16 cellular contexts compared by ENCODE assay signal in genomic region chr4:173507471-173508385, GRCh38. TPM values are rescaled to one million over a fixed set of nuclear protein-coding genes. Genes with fewer than 3 reads are reported as not detected.
A peak's percentile ranks its signal among the peaks of the same experiment; 100 is the strongest.
DNase-seq lines count a peak whose midpoint lies in the region; ATAC-seq and TF ChIP-seq lines count a peak whose summit lies in the region.
"Had no signal": no experiment of that assay in that cellular context is flagged by ENCODE, and none has a peak within 500 bp of the region (broad histone marks: within the 10 kb centered on the region; RNA-seq: fewer than 3 reads in every experiment).

No MANE protein-coding gene starts in this region.

- H3K27me3 Mint-ChIP-seq in CD8-positive, alpha-beta T cell (ENCODE audit: low read depth) = peaks cover 75% of the 10 kb centered on the region
- H3K27me3 Mint-ChIP-seq in IgD-negative memory B cell = peaks cover 88% of the 10 kb centered on the region
- H3K27me3 Mint-ChIP-seq in endothelial cell (ENCODE audit: unreplicated experiment) = peaks cover 37% of the 10 kb centered on the region
- peaks cover 55 to 65% of the 10 kb centered on the region in 2 donors for H3K27me3 Mint-ChIP-seq in natural killer cell treated with Interleukin-12 subunit alpha and Interleukin-12 subunit beta and Interleukin-15 and Interleukin-18, amount 100 ng/mL, for 72 hours

- H3K27me3 ChIP-seq in CD8-positive, alpha-beta T cell (ENCODE audit: insufficient read depth, low read length) = peaks cover 55% of the 10 kb centered on the region
- peaks cover 52% of the 10 kb centered on the region for H3K27me3 ChIP-seq in gastroesophageal sphincter

- TF ChIP-seq CTCF in CD8-positive, alpha-beta T cell (IDR thresholded peaks at IDR 0.05) = no peak
- TF ChIP-seq CTCF in endothelial cell (IDR thresholded peaks at IDR 0.05; ENCODE audit: unreplicated experiment) (no peak), gastroesophageal sphincter (IDR thresholded peaks at IDR 0.05) (no peak)

- no peaks in the 10 kb centered on the region for H3K36me3 Mint-ChIP-seq in CD8-positive, alpha-beta T cell
- H3K36me3 Mint-ChIP-seq in IgD-negative memory B cell (peaks cover 1% of the 10 kb centered on the region), endothelial cell (ENCODE audit: low read depth, unreplicated experiment) (no peaks in the 10 kb centered on the region)
- no peaks in the 10 kb centered on the region for H3K36me3 Mint-ChIP-seq in natural killer cell treated with Interleukin-12 subunit alpha and Interleukin-12 subunit beta and Interleukin-15 and Interleukin-18, amount 100 ng/mL, for 72 hours

- no peak for TF ChIP-seq EP300 in gastroesophageal sphincter (IDR thresholded peaks at IDR 0.05)

- H3K9me3 ChIP-seq in CD8-positive, alpha-beta T cell (ENCODE audit: low read length) = no peaks in the 10 kb centered on the region
- no peaks in the 10 kb centered on the region for H3K9me3 ChIP-seq in gastroesophageal sphincter

- H3K4me1 ChIP-seq in CD8-positive, alpha-beta T cell (ENCODE audit: insufficient read depth, low read length) = peaks cover 29% of the 10 kb centered on the region
- peaks cover 0 to 56% (median 8%) of the 10 kb centered on the region in 3 donors for H3K4me1 ChIP-seq in gastroesophageal sphincter

- peak in 2 of 7 experiments; percentile 4 to 44 for DNase-seq in CD8-positive, alpha-beta T cell
- DNase-seq in endothelial cell (ENCODE audit: low spot score) (no peak), NCI-H1048 (lab: John Stamatoyannopoulos, UW) (no peak), HEK293T (ENCODE audit: extremely low spot score) (no peak)
- no peak for DNase-seq in natural killer cell treated with Interleukin-12 subunit alpha and Interleukin-12 subunit beta and Interleukin-15 and Interleukin-18, amount 100 ng/mL, for 72 hours (ENCODE audit: low spot score)
- DNase-seq: activated CD8-positive, alpha-beta memory T cell treated with anti-CD3 and anti-CD28 coated beads, Interleukin-2, amount 50 U/mL, for 48 hours; brain microvascular endothelial cell; hippocampal formation; NCI-H1417; NCI-H510A treated with DMSO at 0.1 percent for 48 hours had no signal

- H3K27ac Mint-ChIP-seq in CD8-positive, alpha-beta T cell = no peak overlapping the region
- H3K27ac Mint-ChIP-seq in IgD-negative memory B cell = peak overlapping the region in 2 of 3 donors; percentile 64 to 78
- H3K27ac Mint-ChIP-seq in endothelial cell (ENCODE audit: unreplicated experiment) = no peak overlapping the region
- H3K27ac Mint-ChIP-seq in natural killer cell treated with Interleukin-12 subunit alpha and Interleukin-12 subunit beta and Interleukin-15 and Interleukin-18, amount 100 ng/mL, for 72 hours = no peak overlapping the region

- H3K4me1 Mint-ChIP-seq in CD8-positive, alpha-beta T cell (ENCODE audit: low read depth) = peaks cover 28% of the 10 kb centered on the region
- H3K4me1 Mint-ChIP-seq in IgD-negative memory B cell (peaks cover 20 to 43% (median 30%) of the 10 kb centered on the region in 3 donors), endothelial cell (ENCODE audit: unreplicated experiment) (peaks cover 29% of the 10 kb centered on the region)
- H3K4me1 Mint-ChIP-seq in natural killer cell treated with Interleukin-12 subunit alpha and Interleukin-12 subunit beta and Interleukin-15 and Interleukin-18, amount 100 ng/mL, for 72 hours (ENCODE audit: low read depth in 2 of 2) = peaks cover 8 to 23% of the 10 kb centered on the region in 2 donors

- H3K36me3 ChIP-seq in CD8-positive, alpha-beta T cell (ENCODE audit: insufficient read depth, low read length) = no peaks in the 10 kb centered on the region
- peaks cover 0 to 8% of the 10 kb centered on the region in 2 donors for H3K36me3 ChIP-seq in gastroesophageal sphincter
- H3K36me3 ChIP-seq: brain microvascular endothelial cell had no signal

- POLR2A ChIA-PET in CD8-positive, alpha-beta T cell (lab: Charles Lee) = interaction anchor here (0.8 kb wide), 1 partner anchor 274 kb away, joined by 3 read pairs; no protein-coding TSS in a partner anchor
- POLR2A ChIA-PET in HEK293T (lab: Yijun Ruan, JAX) = no interaction called here

- no peak overlapping the region for H3K4me3 ChIP-seq in CD8-positive, alpha-beta T cell (ENCODE audit: low read depth, low read length)
- H3K4me3 ChIP-seq in gastroesophageal sphincter = peak overlapping the region in 1 of 2 donors; percentile 55

- 72 to 83% methylated on average over 15 to 21 of the region's 27 CpGs for WGBS in gastroesophageal sphincter (ENCODE audit: low coverage in 1 of 2), 2 donors

- peak overlapping the region; percentile 77 for H3K4me3 Mint-ChIP-seq in CD8-positive, alpha-beta T cell
- peak overlapping the region; percentile 38 to 95 (median 93) for H3K4me3 Mint-ChIP-seq in IgD-negative memory B cell
- H3K4me3 Mint-ChIP-seq in endothelial cell (ENCODE audit: unreplicated experiment) = peak overlapping the region; percentile 69
- H3K4me3 Mint-ChIP-seq in natural killer cell treated with Interleukin-12 subunit alpha and Interleukin-12 subunit beta and Interleukin-15 and Interleukin-18, amount 100 ng/mL, for 72 hours = peak overlapping the region; percentile 62

- CTCF ChIA-PET in CD8-positive, alpha-beta T cell (lab: Charles Lee) = no interaction called here
- CTCF ChIA-PET in HEK293T (lab: Yijun Ruan, JAX) = interaction anchor here (0.5 kb wide), 1 partner anchor 321 kb away, joined by 7 read pairs; no protein-coding TSS in a partner anchor

- H3K9me3 Mint-ChIP-seq in CD8-positive, alpha-beta T cell = peaks cover 4% of the 10 kb centered on the region
- H3K9me3 Mint-ChIP-seq in IgD-negative memory B cell (peaks cover 0 to 13% (median 2%) of the 10 kb centered on the region in 3 donors), endothelial cell (ENCODE audit: unreplicated experiment) (no peaks in the 10 kb centered on the region)
- no peaks in the 10 kb centered on the region for H3K9me3 Mint-ChIP-seq in natural killer cell treated with Interleukin-12 subunit alpha and Interleukin-12 subunit beta and Interleukin-15 and Interleukin-18, amount 100 ng/mL, for 72 hours

- no peak for TF ChIP-seq POLR2A in gastroesophageal sphincter (IDR thresholded peaks at IDR 0.05)

- H3K27ac ChIP-seq in CD8-positive, alpha-beta T cell (ENCODE audit: low read depth, low read length) = no peak overlapping the region
- H3K27ac ChIP-seq in gastroesophageal sphincter = peak overlapping the region in 1 of 4 donors; percentile 88
- H3K27ac ChIP-seq: brain microvascular endothelial cell had no signal

- no peak for ATAC-seq in CD8-positive, alpha-beta T cell
- no peak for ATAC-seq in natural killer cell treated with Interleukin-12 subunit alpha and Interleukin-12 subunit beta and Interleukin-15 and Interleukin-18, amount 100 ng/mL, for 72 hours
- ATAC-seq in GM21529 (IDR thresholded peaks at IDR 0.05; ENCODE audit: unreplicated experiment) (no peak), gastroesophageal sphincter (no peak)
- ATAC-seq: sciatic nerve had no signal

- intact Hi-C loops in CD8-positive, alpha-beta T cell (cut with DNase I, micrococcal nuclease) = loop anchor here (2.0 to 10.0 kb wide), 5 partner anchors 615 to 817 kb away; no protein-coding TSS in a partner anchor

TF ChIP-seq in HEK293T, 16 proteins besides CTCF, POLR2A, EP300 and RAD21:
- TF ChIP-seq LEF1 (IDR thresholded peaks at IDR 0.05; ENCODE audit: borderline replicate concordance) (no peak), CTBP1 (IDR thresholded peaks at IDR 0.05; ENCODE audit: borderline replicate concordance) (no peak), NFRKB (IDR thresholded peaks at IDR 0.05) (no peak), FOXK2 (IDR thresholded peaks at IDR 0.05) (no peak)

RNA-seq across cellular contexts. Expression of gene HAND2, which starts 22.3 kb away (rescaled TPM):
- not detected for total RNA-seq in CD8-positive, alpha-beta T cell
- polyA plus RNA-seq in IgD-negative memory B cell = not detected
- 1.5 TPM for total RNA-seq in endothelial cell (ENCODE audit: unreplicated experiment)
- not detected for total RNA-seq in natural killer cell treated with Interleukin-12 subunit alpha and Interleukin-12 subunit beta and Interleukin-15 and Interleukin-18, amount 100 ng/mL, for 72 hours
- total RNA-seq in gastroesophageal sphincter = 100 to 1,000 TPM in 3 of 4 donors, 10 to 100 TPM in 1; 73.0 to 138 (median 128) TPM
- total RNA-seq: temporal lobe had no signal
- polyA plus RNA-seq: CD14-positive monocyte had no signal

Comparison
In these comparisons a context has a peak if more than half of its experiments do, and no peak if none do; other contexts are left out.
1. H3K27ac Mint-ChIP-seq: peak in IgD-negative memory B cell (2 of 3); none in CD8-positive, alpha-beta T cell (single experiment), endothelial cell (single experiment) and natural killer cell treated with Interleukin-12 subunit alpha and Interleukin-12 subunit beta and Interleukin-15 and Interleukin-18, amount 100 ng/mL, for 72 hours (0 of 2).
2. RNA of gene HAND2, which starts 22.3 kb away (total RNA-seq): 73.0 to 138 TPM in gastroesophageal sphincter; 1.5 TPM in endothelial cell (single experiment), not detected in CD8-positive, alpha-beta T cell and not detected in natural killer cell treated with Interleukin-12 subunit alpha and Interleukin-12 subunit beta and Interleukin-15 and Interleukin-18, amount 100 ng/mL, for 72 hours; every median in the first group is over 10 times any median in the second.
3. Peak in every context shown above with its lines, with median percentiles within 50 percentile points of each other: H3K4me3 Mint-ChIP-seq.